1 cellular context compared by ENCODE assay signal in the genomic region with DNA sequence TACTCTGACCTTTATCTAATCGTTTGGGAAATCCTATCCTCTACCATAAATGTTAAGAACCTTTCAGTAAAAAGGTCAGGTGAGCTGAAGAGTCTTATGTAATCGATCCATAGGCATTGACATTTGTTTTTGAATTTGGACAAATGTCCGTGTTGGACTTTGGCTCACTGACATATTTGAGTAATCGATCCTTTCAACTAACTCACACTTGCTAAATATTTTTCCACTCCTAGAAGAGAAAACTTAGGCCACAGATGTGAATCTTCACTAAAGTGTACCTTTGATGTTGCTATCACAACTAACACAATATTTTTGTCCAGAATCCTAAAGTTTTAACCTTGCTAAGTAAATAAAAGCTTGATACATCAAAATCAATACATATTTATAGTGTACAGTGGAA.
TF ChIP-seq lines count a peak whose summit lies in the region.

No MANE protein-coding gene starts in this region.

TF ChIP-seq in HepG2, 621 proteins besides CTCF, POLR2A, EP300 and RAD21 (continued from another document and continues in another):
- peak; percentile 58; the same call in 1 of the 2 replicates for TF ChIP-seq ZNF646 (CRISPR knock-in tag; IDR thresholded peaks at IDR 0.05)
- no peak for TF ChIP-seq ZNF143 (CRISPR knock-in tag; IDR thresholded peaks at IDR 0.05)
- TF ChIP-seq NCOA1 (CRISPR knock-in tag; IDR thresholded peaks at IDR 0.05): 0 out of 2 replicates have a peak, but pooled peaks have one; percentile 42
- TF ChIP-seq GABPB1 (CRISPR knock-in tag; IDR thresholded peaks at IDR 0.05): no peak
- TF ChIP-seq ZNF34 (CRISPR knock-in tag; IDR thresholded peaks at IDR 0.05; ENCODE audit: borderline replicate concordance): no peak; the same call in 1 of the 2 replicates
- no peak for TF ChIP-seq ZBTB8A (CRISPR knock-in tag; IDR thresholded peaks at IDR 0.05; ENCODE audit: borderline replicate concordance, low read depth)
- TF ChIP-seq CSRNP2 (CRISPR knock-in tag; conservative IDR thresholded peaks at IDR 0.05; ENCODE audit: low read depth): no peak
- TF ChIP-seq, protein P1, sequence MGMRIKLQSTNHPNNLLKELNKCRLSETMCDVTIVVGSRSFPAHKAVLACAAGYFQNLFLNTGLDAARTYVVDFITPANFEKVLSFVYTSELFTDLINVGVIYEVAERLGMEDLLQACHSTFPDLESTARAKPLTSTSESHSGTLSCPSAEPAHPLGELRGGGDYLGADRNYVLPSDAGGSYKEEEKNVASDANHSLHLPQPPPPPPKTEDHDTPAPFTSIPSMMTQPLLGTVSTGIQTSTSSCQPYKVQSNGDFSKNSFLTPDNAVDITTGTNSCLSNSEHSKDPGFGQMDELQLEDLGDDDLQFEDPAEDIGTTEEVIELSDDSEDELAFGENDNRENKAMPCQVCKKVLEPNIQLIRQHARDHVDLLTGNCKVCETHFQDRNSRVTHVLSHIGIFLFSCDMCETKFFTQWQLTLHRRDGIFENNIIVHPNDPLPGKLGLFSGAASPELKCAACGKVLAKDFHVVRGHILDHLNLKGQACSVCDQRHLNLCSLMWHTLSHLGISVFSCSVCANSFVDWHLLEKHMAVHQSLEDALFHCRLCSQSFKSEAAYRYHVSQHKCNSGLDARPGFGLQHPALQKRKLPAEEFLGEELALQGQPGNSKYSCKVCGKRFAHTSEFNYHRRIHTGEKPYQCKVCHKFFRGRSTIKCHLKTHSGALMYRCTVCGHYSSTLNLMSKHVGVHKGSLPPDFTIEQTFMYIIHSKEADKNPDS (CRISPR knock-in tag; IDR thresholded peaks at IDR 0.05): no peak; the same call in 1 of the 2 replicates
- TF ChIP-seq, protein P2, sequence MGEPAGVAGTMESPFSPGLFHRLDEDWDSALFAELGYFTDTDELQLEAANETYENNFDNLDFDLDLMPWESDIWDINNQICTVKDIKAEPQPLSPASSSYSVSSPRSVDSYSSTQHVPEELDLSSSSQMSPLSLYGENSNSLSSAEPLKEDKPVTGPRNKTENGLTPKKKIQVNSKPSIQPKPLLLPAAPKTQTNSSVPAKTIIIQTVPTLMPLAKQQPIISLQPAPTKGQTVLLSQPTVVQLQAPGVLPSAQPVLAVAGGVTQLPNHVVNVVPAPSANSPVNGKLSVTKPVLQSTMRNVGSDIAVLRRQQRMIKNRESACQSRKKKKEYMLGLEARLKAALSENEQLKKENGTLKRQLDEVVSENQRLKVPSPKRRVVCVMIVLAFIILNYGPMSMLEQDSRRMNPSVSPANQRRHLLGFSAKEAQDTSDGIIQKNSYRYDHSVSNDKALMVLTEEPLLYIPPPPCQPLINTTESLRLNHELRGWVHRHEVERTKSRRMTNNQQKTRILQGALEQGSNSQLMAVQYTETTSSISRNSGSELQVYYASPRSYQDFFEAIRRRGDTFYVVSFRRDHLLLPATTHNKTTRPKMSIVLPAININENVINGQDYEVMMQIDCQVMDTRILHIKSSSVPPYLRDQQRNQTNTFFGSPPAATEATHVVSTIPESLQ (CRISPR knock-in tag; conservative IDR thresholded peaks at IDR 0.05): no peak
- TF ChIP-seq ZNF263 (CRISPR knock-in tag; IDR thresholded peaks at IDR 0.05): no peak
- no peak for TF ChIP-seq TRIM22 (IDR thresholded peaks at IDR 0.05)
- peak; percentile 70 for TF ChIP-seq MED1 (CRISPR knock-in tag; IDR thresholded peaks at IDR 0.05)
- no peak for TF ChIP-seq ZNF235 (CRISPR knock-in tag; IDR thresholded peaks at IDR 0.05; ENCODE audit: borderline replicate concordance)
- TF ChIP-seq PCBP2 (optimal IDR thresholded peaks at IDR 0.05; ENCODE audit: low read depth, low read length, poor library complexity, severe bottlenecking): no peak
- TF ChIP-seq KLF11 (CRISPR knock-in tag; IDR thresholded peaks at IDR 0.05): no peak
- no peak for TF ChIP-seq THAP8 (CRISPR knock-in tag; IDR thresholded peaks at IDR 0.05; ENCODE audit: borderline replicate concordance)
- peak; percentile 88 for TF ChIP-seq FOXO1 (CRISPR knock-in tag; IDR thresholded peaks at IDR 0.05)
- TF ChIP-seq ZNF562 (CRISPR knock-in tag; IDR thresholded peaks at IDR 0.05; ENCODE audit: borderline replicate concordance): no peak
- TF ChIP-seq MEIS1 (CRISPR knock-in tag; IDR thresholded peaks at IDR 0.05; ENCODE audit: borderline replicate concordance): peak; percentile 60; the same call in 1 of the 2 replicates
- no peak for TF ChIP-seq HOXA3 (CRISPR knock-in tag; IDR thresholded peaks at IDR 0.05)
- no peak for TF ChIP-seq ZNF101 (CRISPR knock-in tag; IDR thresholded peaks at IDR 0.05; ENCODE audit: borderline replicate concordance, low read depth)
- TF ChIP-seq SAFB2 (CRISPR knock-in tag; IDR thresholded peaks at IDR 0.05; ENCODE audit: borderline replicate concordance, low read depth): no peak
- TF ChIP-seq MAFF (IDR thresholded peaks at IDR 0.05; ENCODE audit: low read depth, low read length): no peak
- TF ChIP-seq TIGD3 (CRISPR knock-in tag; IDR thresholded peaks at IDR 0.05; ENCODE audit: borderline replicate concordance): no peak
- no peak for TF ChIP-seq FOXK2 (IDR thresholded peaks at IDR 0.05)
- no peak for TF ChIP-seq JDP2 (CRISPR knock-in tag; IDR thresholded peaks at IDR 0.05; ENCODE audit: borderline replicate concordance)
- no peak for TF ChIP-seq BCL3 (CRISPR knock-in tag; IDR thresholded peaks at IDR 0.05)
- no peak for TF ChIP-seq CHD2 (IDR thresholded peaks at IDR 0.05; ENCODE audit: low read depth, low read length)
- no peak for TF ChIP-seq ATRX (CRISPR knock-in tag; IDR thresholded peaks at IDR 0.05; ENCODE audit: borderline replicate concordance)
- TF ChIP-seq, protein P3, sequence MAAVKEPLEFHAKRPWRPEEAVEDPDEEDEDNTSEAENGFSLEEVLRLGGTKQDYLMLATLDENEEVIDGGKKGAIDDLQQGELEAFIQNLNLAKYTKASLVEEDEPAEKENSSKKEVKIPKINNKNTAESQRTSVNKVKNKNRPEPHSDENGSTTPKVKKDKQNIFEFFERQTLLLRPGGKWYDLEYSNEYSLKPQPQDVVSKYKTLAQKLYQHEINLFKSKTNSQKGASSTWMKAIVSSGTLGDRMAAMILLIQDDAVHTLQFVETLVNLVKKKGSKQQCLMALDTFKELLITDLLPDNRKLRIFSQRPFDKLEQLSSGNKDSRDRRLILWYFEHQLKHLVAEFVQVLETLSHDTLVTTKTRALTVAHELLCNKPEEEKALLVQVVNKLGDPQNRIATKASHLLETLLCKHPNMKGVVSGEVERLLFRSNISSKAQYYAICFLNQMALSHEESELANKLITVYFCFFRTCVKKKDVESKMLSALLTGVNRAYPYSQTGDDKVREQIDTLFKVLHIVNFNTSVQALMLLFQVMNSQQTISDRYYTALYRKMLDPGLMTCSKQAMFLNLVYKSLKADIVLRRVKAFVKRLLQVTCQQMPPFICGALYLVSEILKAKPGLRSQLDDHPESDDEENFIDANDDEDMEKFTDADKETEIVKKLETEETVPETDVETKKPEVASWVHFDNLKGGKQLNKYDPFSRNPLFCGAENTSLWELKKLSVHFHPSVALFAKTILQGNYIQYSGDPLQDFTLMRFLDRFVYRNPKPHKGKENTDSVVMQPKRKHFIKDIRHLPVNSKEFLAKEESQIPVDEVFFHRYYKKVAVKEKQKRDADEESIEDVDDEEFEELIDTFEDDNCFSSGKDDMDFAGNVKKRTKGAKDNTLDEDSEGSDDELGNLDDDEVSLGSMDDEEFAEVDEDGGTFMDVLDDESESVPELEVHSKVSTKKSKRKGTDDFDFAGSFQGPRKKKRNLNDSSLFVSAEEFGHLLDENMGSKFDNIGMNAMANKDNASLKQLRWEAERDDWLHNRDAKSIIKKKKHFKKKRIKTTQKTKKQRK (IDR thresholded peaks at IDR 0.05; ENCODE audit: low read length): no peak
- TF ChIP-seq, protein P4, sequence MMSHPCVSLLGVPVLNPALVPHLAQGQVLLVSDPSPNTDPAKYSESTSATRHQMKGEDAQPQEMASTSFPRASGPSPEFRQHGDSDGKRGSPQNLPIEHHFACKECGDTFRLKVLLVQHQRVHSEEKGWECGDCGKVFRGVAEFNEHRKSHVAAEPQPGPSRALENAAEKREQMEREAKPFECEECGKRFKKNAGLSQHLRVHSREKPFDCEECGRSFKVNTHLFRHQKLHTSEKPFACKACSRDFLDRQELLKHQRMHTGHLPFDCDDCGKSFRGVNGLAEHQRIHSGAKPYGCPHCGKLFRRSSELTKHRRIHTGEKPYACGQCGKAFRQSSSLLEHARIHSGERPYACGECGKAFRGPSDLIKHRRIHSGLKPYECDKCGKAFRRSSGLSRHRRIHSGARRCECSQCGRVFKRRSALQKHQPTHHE (CRISPR knock-in tag; IDR thresholded peaks at IDR 0.05; ENCODE audit: borderline replicate concordance): no peak
- TF ChIP-seq ZNF547 (CRISPR knock-in tag; IDR thresholded peaks at IDR 0.05): no peak
